In genomic region chr22:27135582-27135981, GRCh38 we compare ENCODE assay signal across 16 cellular contexts.
A peak's percentile ranks its signal among the peaks of the same experiment; 100 is the strongest.
DNase-seq lines count a peak whose midpoint lies in the region; ATAC-seq, FAIRE-seq and TF ChIP-seq lines count a peak whose summit lies in the region.
"Had no signal": no experiment of that assay in that cellular context is flagged by ENCODE, and none has a peak within 500 bp of the region (broad histone marks: within the 10 kb centered on the region; RNA-seq: fewer than 3 reads in every experiment).

No MANE protein-coding gene starts in this region.

- intact Hi-C loops in endothelial cell of umbilical vein (cut with micrococcal nuclease) = loop anchor here (2.0 kb wide), 1 partner anchor 77 kb away; no protein-coding TSS in a partner anchor

- CTCF ChIA-PET in endothelial cell of umbilical vein (lab: Charles Lee) = interaction anchor here (1.9 kb wide), 1 partner anchor 19 kb away, joined by 6 read pairs; no protein-coding TSS in a partner anchor

- H4K20me1 ChIP-seq in endothelial cell of umbilical vein (replicated peaks; ENCODE audit: control insufficient read depth, extremely low read depth, insufficient read depth, low read length) = no peaks in the 10 kb centered on the region

- H3K4me2 ChIP-seq in endothelial cell of umbilical vein (ENCODE audit: insufficient read depth, low read length) = no peak overlapping the region

- dilution Hi-C loops in endothelial cell of umbilical vein (cut with MboI; ENCODE audit: extremely low pct_ligation_motif_present, low sequenced_read_pairs) = no loop called here

- TF ChIP-seq CTCF in endothelial cell of umbilical vein (IDR thresholded peaks at IDR 0.05; ENCODE audit: extremely low read depth in 1 of 2, insufficient read depth in 1 of 2, low read depth in 1 of 2, low read length in 2 of 2) = no peak

- in situ Hi-C loops in Caki2 (cut with HindIII; ENCODE audit: low pct_unique_long_range_greater_than_20kb, low sequenced_read_pairs) = no loop called here

- ATAC-seq in esophagus mucosa = no peak
- no peak for ATAC-seq in GM19324 (IDR thresholded peaks at IDR 0.05; ENCODE audit: low FRiP score, unreplicated experiment)
- ATAC-seq in GM21360 (IDR thresholded peaks at IDR 0.05; ENCODE audit: unreplicated experiment) = no peak

- POLR2A ChIA-PET in endothelial cell of umbilical vein (lab: Charles Lee) = no interaction called here

- no peak for TF ChIP-seq POLR2A in endothelial cell of umbilical vein (IDR thresholded peaks at IDR 0.05; ENCODE audit: low read depth, low read length)

- FAIRE-seq in endothelial cell of umbilical vein (lab: Jason Lieb, UNC) = no peak

- BruUV-seq in endothelial cell of umbilical vein (replicated peaks; lab: Mats Ljungman, UMichigan) = TSS peak; percentile 29

- H3K79me2 ChIP-seq in endothelial cell of umbilical vein (ENCODE audit: control insufficient read depth, insufficient read depth, low read length) = no peaks in the 10 kb centered on the region

- H3K9me1 ChIP-seq in endothelial cell of umbilical vein (replicated peaks; ENCODE audit: control insufficient read depth, extremely low read depth, insufficient read depth, low read length) = no peaks in the 10 kb centered on the region

- no peak overlapping the region for H3K9ac ChIP-seq in endothelial cell of umbilical vein (replicated peaks; ENCODE audit: extremely low read depth, insufficient read depth, low read length)

- DNase-seq in Caki2 (ENCODE audit: low read depth) = peak; percentile 26
- DNase-seq in NCI-H226 = peak; percentile 73
- DNase-seq in endothelial cell of umbilical vein (ENCODE audit: low read depth, low spot score) = no peak
- peak; percentile 54 for DNase-seq in non-pigmented ciliary epithelial cell (ENCODE audit: low read depth)
- no peak for DNase-seq in NCI-H2227 (lab: John Stamatoyannopoulos, UW; ENCODE audit: unreplicated experiment)
- DNase-seq: activated B cell treated with CpG ODN at 0.5 μM for 24 hours; activated T-cell treated with anti-CD3 and anti-CD28 coated beads, Interleukin-2, amount 50 U/mL, for 1 hour; amygdala; CD8-positive, alpha-beta memory T cell; NCI-H1436; NCI-H526; stomach had no signal

- H3K9me3 ChIP-seq in endothelial cell of umbilical vein (replicated peaks; ENCODE audit: control insufficient read depth, insufficient read depth, low read length) = no peaks in the 10 kb centered on the region

- peaks cover 38% of the 10 kb centered on the region for H3K4me1 ChIP-seq in endothelial cell of umbilical vein (ENCODE audit: control insufficient read depth, extremely low read depth, insufficient read depth, low read length)
- H3K4me1 ChIP-seq: right atrium auricular region had no signal

- no peaks in the 10 kb centered on the region for H3K27me3 ChIP-seq in endothelial cell of umbilical vein (ENCODE audit: control insufficient read depth in 2 of 2, insufficient read depth in 2 of 2, low read length in 2 of 2)
- H3K27me3 ChIP-seq: right atrium auricular region had no signal

- H3K27ac ChIP-seq in endothelial cell of umbilical vein (ENCODE audit: insufficient read depth, low read depth, low read length) = peak overlapping the region; percentile 24
- H3K27ac ChIP-seq: right atrium auricular region had no signal

- H3K4me3 ChIP-seq in endothelial cell of umbilical vein (replicated peaks in 1 of 3; ENCODE audit: insufficient read depth in 1 of 3, low read depth in 1 of 3, low read length in 3 of 3) = no peak overlapping the region
- H3K4me3 ChIP-seq: right atrium auricular region, stomach had no signal

- no peaks in the 10 kb centered on the region for H3K36me3 ChIP-seq in endothelial cell of umbilical vein (ENCODE audit: control insufficient read depth in 2 of 2, extremely low read depth in 1 of 2, insufficient read depth in 2 of 2, low read length in 2 of 2)
- H3K36me3 ChIP-seq: right atrium auricular region, stomach had no signal

- H2AFZ ChIP-seq in endothelial cell of umbilical vein (ENCODE audit: low read depth, low read length) = no peak overlapping the region

TF ChIP-seq in endothelial cell of umbilical vein, 7 proteins besides CTCF, POLR2A, EP300 and RAD21:
- TF ChIP-seq GATA2 (IDR thresholded peaks at IDR 0.05; ENCODE audit: insufficient read depth, insufficient read length, low read depth, low read length) (no peak), JUN (IDR thresholded peaks at IDR 0.05; ENCODE audit: borderline replicate concordance, insufficient read depth, insufficient read length, low read depth) (peak; percentile 57)

Comparison
In these comparisons a context has a peak if more than half of its experiments do, and no peak if none do; other contexts are left out.
1. DNase-seq: peak in Caki2 (single experiment), NCI-H226 (single experiment) and non-pigmented ciliary epithelial cell (single experiment); none in endothelial cell of umbilical vein (single experiment) and NCI-H2227 (single experiment).